20 cellular contexts compared by ENCODE assay signal in genomic region chr9:89486681-89487080, GRCh38. TPM values are rescaled to one million over a fixed set of nuclear protein-coding genes. Genes with fewer than 3 reads are reported as not detected.
DNase-seq lines count a peak whose midpoint lies in the region; ATAC-seq and TF ChIP-seq lines count a peak whose summit lies in the region.
"Had no signal": no experiment of that assay in that cellular context is flagged by ENCODE, and none has a peak within 500 bp of the region (broad histone marks: within the 10 kb centered on the region; RNA-seq: fewer than 3 reads in every experiment).

No MANE protein-coding gene starts in this region.

- no peaks in the 10 kb centered on the region for H3K9me3 Mint-ChIP-seq in activated naive CD4-positive, alpha-beta T cell treated with anti-CD3 and anti-CD28 coated beads, Interleukin-2, amount 10 ng/mL, durations not matched to agents 7 days and 5 days
- H3K9me3 Mint-ChIP-seq in activated B cell treated with CpG ODN at 0.5 μM for 24 hours, result no peaks in the 10 kb centered on the region
- H3K9me3 Mint-ChIP-seq: GM23338 had no signal

- H3K27ac Mint-ChIP-seq in activated naive CD4-positive, alpha-beta T cell treated with anti-CD3 and anti-CD28 coated beads, Interleukin-2, amount 10 ng/mL, durations not matched to agents 7 days and 5 days, result peak overlapping the region; percentile 69
- peak overlapping the region; percentile 57 for H3K27ac Mint-ChIP-seq in activated B cell treated with CpG ODN at 0.5 μM for 24 hours
- H3K27ac Mint-ChIP-seq: GM23338 had no signal

- POLR2A ChIA-PET in activated B cell treated with CpG ODN at 0.5 μM for 24 hours (lab: Charles Lee), result interaction anchor here (0.6 kb wide), 1 partner anchor 23 kb away, joined by 4 read pairs; no protein-coding TSS in a partner anchor

- H3K4me1 ChIP-seq in effector memory CD4-positive, alpha-beta T cell (ENCODE audit: control insufficient read depth, insufficient read depth, low read length, poor library complexity, severe bottlenecking), result peaks cover 68% of the 10 kb centered on the region
- H3K4me1 ChIP-seq in right cardiac atrium (ENCODE audit: control insufficient read depth, insufficient read depth, low read length), result peaks cover 2% of the 10 kb centered on the region

- peak overlapping the region; percentile 16 for H3K27ac ChIP-seq in effector memory CD4-positive, alpha-beta T cell (ENCODE audit: insufficient read depth, low read length, poor library complexity, severe bottlenecking)
- no peak overlapping the region for H3K27ac ChIP-seq in right cardiac atrium (ENCODE audit: low read length)
- H3K27ac ChIP-seq: coronary artery, vagina had no signal

- no peak overlapping the region for H3K4me3 Mint-ChIP-seq in activated naive CD4-positive, alpha-beta T cell treated with anti-CD3 and anti-CD28 coated beads, Interleukin-2, amount 10 ng/mL, durations not matched to agents 7 days and 5 days
- no peak overlapping the region for H3K4me3 Mint-ChIP-seq in activated B cell treated with CpG ODN at 0.5 μM for 24 hours
- H3K4me3 Mint-ChIP-seq: GM23338 had no signal

- intact Hi-C loops in activated B cell treated with CpG ODN at 0.5 μM for 24 hours (cut with micrococcal nuclease), result no loop called here
- intact Hi-C loops in head of caudate nucleus (cut with DNase I), result no loop called here
- intact Hi-C loops in right cardiac atrium (cut with DNase I), result no loop called here

- no peak for DNase-seq in activated naive CD4-positive, alpha-beta T cell treated with anti-CD3 and anti-CD28 coated beads, Interleukin-2, amount 10 ng/mL, durations not matched to agents 7 days and 5 days
- no peak for DNase-seq in activated naive CD4-positive, alpha-beta T cell treated with Interleukin-2 at 50 U/mL for 16 hours
- DNase-seq in activated B cell treated with CpG ODN at 0.5 μM for 24 hours, result no peak
- no peak for DNase-seq in effector memory CD4-positive, alpha-beta T cell
- DNase-seq in head of caudate nucleus, result no peak
- no peak for DNase-seq in right cardiac atrium
- DNase-seq in NCI-H345 treated with DMSO at 0.1 percent for 48 hours (lab: John Stamatoyannopoulos, UW; ENCODE audit: unreplicated experiment), result no peak
- DNase-seq: activated gamma-delta T cell, foreskin fibroblast, midbrain, NCI-H2107, NCI-H526 treated with DMSO at 0.1 percent for 48 hours, nucleus accumbens, SIG-M5, T-helper 9 cell had no signal

- no peaks in the 10 kb centered on the region for H3K9me3 ChIP-seq in effector memory CD4-positive, alpha-beta T cell (ENCODE audit: control insufficient read depth, low read length)
- H3K9me3 ChIP-seq in right cardiac atrium (ENCODE audit: control insufficient read depth, low read length), result no peaks in the 10 kb centered on the region
- H3K9me3 ChIP-seq: vagina had no signal

- no peak for TF ChIP-seq CTCF in activated B cell treated with CpG ODN at 0.5 μM for 24 hours (IDR thresholded peaks at IDR 0.05)

- no peak for ATAC-seq in activated B cell treated with CpG ODN at 0.5 μM for 24 hours (ENCODE audit: low read depth)
- ATAC-seq in right cardiac atrium, result no peak
- ATAC-seq in GM19467 (IDR thresholded peaks at IDR 0.05; ENCODE audit: unreplicated experiment), result no peak
- ATAC-seq: GM23338, HepG2 had no signal

- H3K36me3 ChIP-seq in effector memory CD4-positive, alpha-beta T cell (ENCODE audit: control insufficient read depth, insufficient read depth, low read length), result no peaks in the 10 kb centered on the region
- H3K36me3 ChIP-seq: vagina had no signal

- no peaks in the 10 kb centered on the region for H3K27me3 ChIP-seq in effector memory CD4-positive, alpha-beta T cell (replicated peaks; ENCODE audit: control insufficient read depth, insufficient read depth, low read length, poor library complexity, severe bottlenecking)
- H3K27me3 ChIP-seq in right cardiac atrium (ENCODE audit: control insufficient read depth, insufficient read depth), result no peaks in the 10 kb centered on the region
- H3K27me3 ChIP-seq: vagina had no signal

- CTCF ChIA-PET in activated naive CD4-positive, alpha-beta T cell treated with anti-CD3 and anti-CD28 coated beads, Interleukin-2, amount 10 ng/mL, durations not matched to agents 7 days and 5 days (lab: Charles Lee), result interaction anchor here (1.0 kb wide), 1 partner anchor 21 kb away, joined by 3 read pairs; no protein-coding TSS in a partner anchor
- CTCF ChIA-PET in activated B cell treated with CpG ODN at 0.5 μM for 24 hours (lab: Charles Lee), result interaction anchor here (1.6 to 1.8 kb wide), 2 partner anchors 10 to 62 kb away, joined by 4 read pairs; no protein-coding TSS in a partner anchor

- no peak overlapping the region for H3K4me3 ChIP-seq in effector memory CD4-positive, alpha-beta T cell (ENCODE audit: insufficient read depth, low read depth, low read length, poor library complexity, severe bottlenecking)
- no peak overlapping the region for H3K4me3 ChIP-seq in right cardiac atrium (ENCODE audit: low read length)
- H3K4me3 ChIP-seq: coronary artery, GM23338, vagina had no signal

- H3K27me3 Mint-ChIP-seq in activated naive CD4-positive, alpha-beta T cell treated with anti-CD3 and anti-CD28 coated beads, Interleukin-2, amount 10 ng/mL, durations not matched to agents 7 days and 5 days, result no peaks in the 10 kb centered on the region
- no peaks in the 10 kb centered on the region for H3K27me3 Mint-ChIP-seq in activated B cell treated with CpG ODN at 0.5 μM for 24 hours

- H3K4me1 Mint-ChIP-seq in activated naive CD4-positive, alpha-beta T cell treated with anti-CD3 and anti-CD28 coated beads, Interleukin-2, amount 10 ng/mL, durations not matched to agents 7 days and 5 days, result peaks cover 94% of the 10 kb centered on the region
- H3K4me1 Mint-ChIP-seq in activated B cell treated with CpG ODN at 0.5 μM for 24 hours, result peaks cover 92% of the 10 kb centered on the region

- H3K36me3 Mint-ChIP-seq in activated naive CD4-positive, alpha-beta T cell treated with anti-CD3 and anti-CD28 coated beads, Interleukin-2, amount 10 ng/mL, durations not matched to agents 7 days and 5 days, result peaks cover 62% of the 10 kb centered on the region
- peaks cover 14% of the 10 kb centered on the region for H3K36me3 Mint-ChIP-seq in activated B cell treated with CpG ODN at 0.5 μM for 24 hours (ENCODE audit: low read depth)

RNA-seq across cellular contexts. Expression of gene SEMA4D, which starts 11.2 kb away (rescaled TPM):
- total RNA-seq in activated B cell treated with CpG ODN at 0.5 μM for 24 hours, result 68.0 and 79.7 TPM in 2 replicates
- total RNA-seq in right cardiac atrium, result 10 to 100 TPM; 23.3 to 28.3 (median 27.0) TPM
- polyA plus RNA-seq in right cardiac atrium, result 13.0 TPM
